Comparison of ENCODE assay signal across 28 cellular contexts in the genomic region with DNA sequence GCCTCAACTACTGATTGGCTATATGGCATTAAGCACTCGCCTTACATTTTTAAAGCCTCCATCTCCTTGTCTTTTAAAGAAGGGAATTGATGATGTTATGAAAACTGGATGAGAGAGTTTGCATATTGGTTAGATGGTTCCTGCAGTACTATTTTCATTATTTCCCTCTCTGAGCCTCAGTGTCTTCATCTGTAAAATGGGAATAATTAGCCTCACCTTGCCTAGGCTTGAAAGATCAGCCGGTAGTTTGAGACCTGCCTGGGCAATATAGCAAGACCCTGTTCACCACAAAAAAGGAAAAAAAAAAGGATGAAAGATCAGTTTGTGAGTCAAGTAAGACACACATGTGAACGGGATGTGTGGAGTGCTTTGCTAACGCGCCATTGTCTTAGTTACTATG.
"Had no signal": no experiment of that assay in that cellular context is flagged by ENCODE, and none has a peak within 500 bp of the region (broad histone marks: within the 10 kb centered on the region; RNA-seq: fewer than 3 reads in every experiment).

No MANE protein-coding gene starts in this region.

- DNase-seq: activated CD4-positive, alpha-beta T cell treated with anti-CD3 and anti-CD28 coated beads for 36 hours; activated CD4-positive, alpha-beta T cell treated with anti-CD3 and anti-CD28 coated beads, Interleukin-2, amount 10 ng/mL, durations not matched to agents 7 days and 5 days; activated CD4-positive, alpha-beta T cell treated with anti-CD3 and anti-CD28 coated beads, Interleukin-2, amount 50 U/mL, for 48 hours; activated CD8-positive, alpha-beta memory T cell treated with anti-CD3 and anti-CD28 coated beads, Interleukin-2, amount 50 U/mL, for 4 hours; activated CD8-positive, alpha-beta T cell treated with anti-CD3 and anti-CD28 coated beads, Interleukin-2, amount 10 ng/mL, durations not matched to agents 7 days and 5 days; activated effector memory CD4-positive, alpha-beta T cell treated with anti-CD3 and anti-CD28 coated beads, Interleukin-2, amount 50 U/mL, for 16 hours; activated naive CD4-positive, alpha-beta T cell; activated naive CD4-positive, alpha-beta T cell treated with anti-CD3 and anti-CD28 coated beads, Interleukin-2, amount 50 U/mL, for 16 hours; activated naive CD8-positive, alpha-beta T cell treated with anti-CD3 and anti-CD28 coated beads for 36 hours; activated T-cell treated with anti-CD3 and anti-CD28 coated beads, Interleukin-2, amount 50 U/mL, for 48 hours; amniotic stem cell; aorta; brain microvascular endothelial cell; NCI-H1436 treated with DMSO at 0.1 percent for 48 hours; NCI-H1694 treated with DMSO at 0.1 percent for 48 hours; NCI-H2029; NCI-H345; NCI-H524 treated with DMSO at 0.1 percent for 48 hours; SHP77; SJCRH30 had no signal

- H3K9me3 ChIP-seq: SJCRH30 had no signal

- H3K27ac ChIP-seq: brain microvascular endothelial cell, cardiac muscle cell, SJCRH30, SK-N-MC had no signal

- H3K4me1 ChIP-seq: SJCRH30 had no signal

- H3K9me3 Mint-ChIP-seq: activated CD4-positive, alpha-beta T cell treated with anti-CD3 and anti-CD28 coated beads, Interleukin-2, amount 10 ng/mL, durations not matched to agents 7 days and 5 days; activated naive CD8-positive, alpha-beta T cell treated with anti-CD3 and anti-CD28 coated beads for 36 hours; activated T-helper 17 cell treated with anti-CD3 and anti-CD28 coated beads, Interleukin-2, amount 50 U/mL, for 72 hours; central memory CD8-positive, alpha-beta T cell; T-helper 2 cell treated with Interferon-gamma antibody and Interleukin-4, amounts not matched to agents 5 μg/mL and 100 μg/mL, for 36 hours had no signal

- H3K4me3 Mint-ChIP-seq: activated CD4-positive, alpha-beta T cell treated with anti-CD3 and anti-CD28 coated beads, Interleukin-2, amount 10 ng/mL, durations not matched to agents 7 days and 5 days; activated CD8-positive, alpha-beta T cell treated with anti-CD3 and anti-CD28 coated beads, Interleukin-2, amount 10 ng/mL, durations not matched to agents 7 days and 5 days; activated naive CD8-positive, alpha-beta T cell treated with anti-CD3 and anti-CD28 coated beads for 36 hours had no signal

- H3K27me3 Mint-ChIP-seq: central memory CD8-positive, alpha-beta T cell had no signal

- H3K36me3 Mint-ChIP-seq: activated naive CD8-positive, alpha-beta T cell treated with anti-CD3 and anti-CD28 coated beads for 36 hours had no signal

- H3K4me3 ChIP-seq: cardiac muscle cell, SJCRH30, SK-N-MC had no signal

- ATAC-seq: activated CD4-positive, alpha-beta T cell treated with anti-CD3 and anti-CD28 coated beads for 36 hours; activated CD4-positive, CD25-positive, alpha-beta regulatory T cell treated with anti-CD3 and anti-CD28 coated beads, Interleukin-2, amount 50 U/mL, for 24 hours; activated CD8-positive, alpha-beta T cell treated with anti-CD3 and anti-CD28 coated beads, Interleukin-2, amount 10 ng/mL, durations not matched to agents 7 days and 5 days; activated T-helper 17 cell treated with anti-CD3 and anti-CD28 coated beads, Interleukin-2, amount 50 U/mL, for 72 hours; Panc1 had no signal

- H3K27ac Mint-ChIP-seq: activated CD4-positive, alpha-beta T cell treated with anti-CD3 and anti-CD28 coated beads for 36 hours; activated CD4-positive, alpha-beta T cell treated with anti-CD3 and anti-CD28 coated beads, Interleukin-2, amount 10 ng/mL, durations not matched to agents 7 days and 5 days; activated CD8-positive, alpha-beta T cell treated with anti-CD3 and anti-CD28 coated beads, Interleukin-2, amount 10 ng/mL, durations not matched to agents 7 days and 5 days; activated naive CD8-positive, alpha-beta T cell treated with anti-CD3 and anti-CD28 coated beads for 36 hours; activated T-helper 17 cell treated with anti-CD3 and anti-CD28 coated beads, Interleukin-2, amount 50 U/mL, for 72 hours; T-helper 2 cell treated with Interferon-gamma antibody and Interleukin-4, amounts not matched to agents 5 μg/mL and 100 μg/mL, for 36 hours had no signal

- FAIRE-seq: TTC549 had no signal

- H3K36me3 ChIP-seq: brain microvascular endothelial cell, cardiac muscle cell, SJCRH30 had no signal

- H3K27me3 ChIP-seq: brain microvascular endothelial cell had no signal
